Comparison of ENCODE assay signal across 30 cellular contexts in genomic region chr13:106163426-106163825, GRCh38.
"Had no signal": no experiment of that assay in that cellular context is flagged by ENCODE, and none has a peak within 500 bp of the region (broad histone marks: within the 10 kb centered on the region; RNA-seq: fewer than 3 reads in every experiment).

No MANE protein-coding gene starts in this region.

- H3K27me3 Mint-ChIP-seq: activated B cell treated with CpG ODN at 0.5 μM for 24 hours; activated CD4-positive, alpha-beta memory T cell treated with anti-CD3 and anti-CD28 coated beads for 36 hours had no signal

- H3K4me3 ChIP-seq: adrenal gland, body of pancreas, breast epithelium had no signal

- H3K27ac ChIP-seq: adrenal gland, body of pancreas, breast epithelium, KMS-11, VCaP had no signal

- DNase-seq: activated B cell treated with CpG ODN at 0.5 μM for 24 hours; activated CD4-positive, alpha-beta memory T cell treated with anti-CD3 and anti-CD28 coated beads for 36 hours; activated CD4-positive, alpha-beta T cell treated with anti-CD3 and anti-CD28 coated beads for 4 hours; activated CD4-positive, alpha-beta T cell treated with anti-CD3 and anti-CD28 coated beads, Interleukin-2, amount 50 U/mL, for 1 hour; activated CD4-positive, CD25-positive, alpha-beta regulatory T cell treated with anti-CD3 and anti-CD28 coated beads, Interleukin-2, amount 50 U/mL, for 72 hours; activated CD8-positive, alpha-beta memory T cell treated with anti-CD3 and anti-CD28 coated beads, Interleukin-2, amount 50 U/mL, for 4 hours; activated gamma-delta T cell treated with Interleukin-2 at 50 U/mL for 16 hours; activated naive CD4-positive, alpha-beta T cell treated with anti-CD3 and anti-CD28 coated beads for 36 hours; activated T-cell treated with anti-CD3 and anti-CD28 coated beads for 4 hours; activated T-cell treated with anti-CD3 and anti-CD28 coated beads, Interleukin-2, amount 50 U/mL, for 4 hours; adrenal gland; body of pancreas; caudate nucleus; NCI-H1092 treated with DMSO at 0.1 percent for 48 hours; NCI-H1417 treated with DMSO at 0.1 percent for 48 hours; NCI-H187 treated with DMSO at 0.1 percent for 48 hours; NCI-H2081; NCI-H345; NCI-H524 treated with DMSO at 0.1 percent for 48 hours; Right ventricle myocardium superior; SW 1271; T-helper 1 cell; T-helper 2 cell; T-helper 9 cell had no signal

- H3K4me1 ChIP-seq: adrenal gland, body of pancreas, breast epithelium had no signal

- H3K9me3 Mint-ChIP-seq: activated B cell treated with CpG ODN at 0.5 μM for 24 hours; activated T-cell treated with anti-CD3 and anti-CD28 coated beads, Interleukin-2, amount 50 U/mL, for 4 hours had no signal

- H3K4me2 ChIP-seq: KMS-11 had no signal

- H3K4me3 Mint-ChIP-seq: activated B cell treated with CpG ODN at 0.5 μM for 24 hours; activated CD4-positive, alpha-beta memory T cell treated with anti-CD3 and anti-CD28 coated beads for 36 hours; activated naive CD4-positive, alpha-beta T cell treated with anti-CD3 and anti-CD28 coated beads for 36 hours; activated T-cell treated with anti-CD3 and anti-CD28 coated beads, Interleukin-2, amount 50 U/mL, for 4 hours; activated T-helper 1 cell treated with anti-CD3 and anti-CD28 coated beads, Interleukin-12 subunit alpha, Interleukin-12 subunit beta, Interleukin-2, Interleukin-4 antibody, amounts not matched to agents 30 ng/mL and 10 ng/mL and 1 ng/mL, durations not matched to agents 14 hours and 24 hours and 36 hours had no signal

- H3K36me3 Mint-ChIP-seq: activated CD4-positive, alpha-beta memory T cell treated with anti-CD3 and anti-CD28 coated beads for 36 hours; activated naive CD4-positive, alpha-beta T cell treated with anti-CD3 and anti-CD28 coated beads, Interleukin-2, amount 50 U/mL, for 72 hours had no signal

- H3K4me1 Mint-ChIP-seq: activated B cell treated with CpG ODN at 0.5 μM for 24 hours had no signal

- FAIRE-seq: astrocyte had no signal

- H3K9me3 ChIP-seq: adrenal gland, body of pancreas, breast epithelium had no signal

- H3K9ac ChIP-seq: KMS-11 had no signal

- H3K36me3 ChIP-seq: adrenal gland, breast epithelium had no signal

- H3K27ac Mint-ChIP-seq: activated B cell treated with CpG ODN at 0.5 μM for 24 hours; activated CD4-positive, alpha-beta memory T cell treated with anti-CD3 and anti-CD28 coated beads for 36 hours; activated naive CD4-positive, alpha-beta T cell treated with anti-CD3 and anti-CD28 coated beads for 36 hours; activated naive CD4-positive, alpha-beta T cell treated with anti-CD3 and anti-CD28 coated beads, Interleukin-2, amount 50 U/mL, for 72 hours; activated T-helper 1 cell treated with anti-CD3 and anti-CD28 coated beads, Interleukin-12 subunit alpha, Interleukin-12 subunit beta, Interleukin-2, Interleukin-4 antibody, amounts not matched to agents 30 ng/mL and 10 ng/mL and 1 ng/mL, durations not matched to agents 14 hours and 24 hours and 36 hours had no signal

- ATAC-seq: activated naive CD4-positive, alpha-beta T cell treated with anti-CD3 and anti-CD28 coated beads, Interleukin-2, amount 50 U/mL, for 72 hours; activated T-cell treated with anti-CD3 and anti-CD28 coated beads, Interleukin-2, amount 50 U/mL, for 4 hours; body of pancreas had no signal

- H3K27me3 ChIP-seq: adrenal gland, body of pancreas, breast epithelium had no signal
